ENCODE assay signal across 8 cellular contexts in the genomic region with DNA sequence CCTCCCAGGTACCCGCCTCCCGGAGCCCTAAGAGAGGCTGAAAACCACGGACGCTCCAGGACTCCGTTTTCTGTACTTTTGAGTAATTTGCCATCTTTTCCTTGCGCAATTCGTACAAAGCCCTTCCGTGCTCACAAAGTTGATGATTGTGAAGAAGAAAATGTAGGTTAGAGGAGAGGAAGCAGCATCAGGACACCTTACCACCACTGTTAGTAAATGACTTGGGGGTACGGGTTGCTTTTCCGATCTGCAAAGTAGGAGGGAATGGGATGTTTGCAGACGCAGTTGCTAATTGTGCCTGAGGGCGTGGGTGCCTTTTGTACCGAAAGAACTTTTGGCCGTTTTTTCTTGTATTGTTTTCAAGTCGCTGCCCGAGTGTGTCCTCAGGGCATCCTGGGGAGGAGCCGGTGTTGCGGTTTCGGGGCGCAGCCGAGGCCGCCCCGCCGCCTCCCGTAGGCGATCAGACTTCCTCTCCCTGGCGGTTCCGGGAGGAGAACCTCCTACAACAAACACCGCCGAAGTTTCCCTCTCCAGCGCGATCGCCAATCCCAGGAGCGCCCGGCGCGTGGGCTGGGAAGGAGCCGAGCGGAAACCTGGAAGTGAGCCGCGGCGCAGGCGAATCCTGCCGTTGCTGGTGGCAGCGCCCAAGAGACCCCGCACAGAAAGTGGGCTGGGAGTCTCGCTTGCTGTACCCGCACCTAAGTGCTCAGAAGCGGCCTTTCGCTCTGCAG. TPM values are rescaled to one million over a fixed set of nuclear protein-coding genes. Genes with fewer than 3 reads are reported as not detected.
DNase-seq lines count a peak whose midpoint lies in the region; ATAC-seq and TF ChIP-seq lines count a peak whose summit lies in the region.

No MANE protein-coding gene starts in this region.

- peak; percentile 57 for DNase-seq in 8988T
- peak; percentile 94 for DNase-seq in GM03348 (ENCODE audit: low spot score)
- DNase-seq in SK-N-DZ (ENCODE audit: low spot score) = peak; percentile 40
- peak; percentile 85 for DNase-seq in endodermal cell
- no peak for DNase-seq in memory B cell (ENCODE audit: low spot score in 2 of 2)
- DNase-seq in thyroid gland = peak; percentile 32 to 40
- DNase-seq in effector memory CD4-positive, alpha-beta T cell = no peak

- H3K27me3 ChIP-seq in endodermal cell (ENCODE audit: control insufficient read depth, insufficient read depth, low read length, poor library complexity, severe bottlenecking) = peaks cover 81% of the 10 kb centered on the region
- H3K27me3 ChIP-seq in thyroid gland = no peaks in the 10 kb centered on the region
- H3K27me3 ChIP-seq in effector memory CD4-positive, alpha-beta T cell (replicated peaks; ENCODE audit: control insufficient read depth, insufficient read depth, low read length, poor library complexity, severe bottlenecking) = peaks cover 17% of the 10 kb centered on the region

- H3K4me1 Mint-ChIP-seq in endodermal cell (peaks cover 7% of the 10 kb centered on the region), memory B cell (peaks cover 8% of the 10 kb centered on the region)

- H3K4me3 ChIP-seq in endodermal cell (ENCODE audit: low read length) (peak overlapping the region; percentile 87), thyroid gland (replicated peaks in 1 of 3) (peak overlapping the region; percentile 4 to 52 (median 43))
- no peak overlapping the region for H3K4me3 ChIP-seq in effector memory CD4-positive, alpha-beta T cell (ENCODE audit: insufficient read depth, low read depth, low read length, poor library complexity, severe bottlenecking)

- peak overlapping the region; percentile 17 for H3K9ac ChIP-seq in endodermal cell (ENCODE audit: extremely low read depth, low read length, poor library complexity, severe bottlenecking)

- H3K4me1 ChIP-seq in endodermal cell (ENCODE audit: control insufficient read depth, insufficient read depth, low read length) (peaks cover 9% of the 10 kb centered on the region), thyroid gland (peaks cover 12 to 30% of the 10 kb centered on the region in 2 donors)
- H3K4me1 ChIP-seq in effector memory CD4-positive, alpha-beta T cell (ENCODE audit: control insufficient read depth, insufficient read depth, low read length, poor library complexity, severe bottlenecking) = no peaks in the 10 kb centered on the region

- TF ChIP-seq POLR2A in thyroid gland (IDR thresholded peaks at IDR 0.05) = peak in 1 of 2 donors; percentile 4

- TF ChIP-seq CTCF in endodermal cell (conservative IDR thresholded peaks at IDR 0.05) = no peak
- no peak for TF ChIP-seq CTCF in thyroid gland (IDR thresholded peaks at IDR 0.05)

- no peak overlapping the region for H3K27ac ChIP-seq in endodermal cell (ENCODE audit: low read depth, low read length)
- peak overlapping the region in 2 of 3 donors; percentile 6 to 16 for H3K27ac ChIP-seq in thyroid gland
- H3K27ac ChIP-seq in effector memory CD4-positive, alpha-beta T cell (ENCODE audit: insufficient read depth, low read length, poor library complexity, severe bottlenecking) = no peak overlapping the region

- peaks cover 39% of the 10 kb centered on the region for H3K27me3 Mint-ChIP-seq in endodermal cell (ENCODE audit: insufficient read depth)
- peaks cover 34% of the 10 kb centered on the region for H3K27me3 Mint-ChIP-seq in memory B cell

- H3K36me3 ChIP-seq in endodermal cell (ENCODE audit: control insufficient read depth, insufficient read depth, low read length) (no peaks in the 10 kb centered on the region), thyroid gland (no peaks in the 10 kb centered on the region)
- H3K36me3 ChIP-seq in effector memory CD4-positive, alpha-beta T cell (ENCODE audit: control insufficient read depth, insufficient read depth, low read length) = no peaks in the 10 kb centered on the region

- H3K27ac Mint-ChIP-seq in endodermal cell (no peak overlapping the region), memory B cell (no peak overlapping the region)

- ATAC-seq in memory B cell (ENCODE audit: low read depth) (no peak), GM21528 (IDR thresholded peaks at IDR 0.05; ENCODE audit: low FRiP score, unreplicated experiment) (no peak)

- H3K9me3 Mint-ChIP-seq in endodermal cell (no peaks in the 10 kb centered on the region), memory B cell (peaks cover 4% of the 10 kb centered on the region)

- H3K9me3 ChIP-seq in endodermal cell (ENCODE audit: control insufficient read depth, low read length) = no peaks in the 10 kb centered on the region
- H3K9me3 ChIP-seq in thyroid gland = no peaks in the 10 kb centered on the region
- no peaks in the 10 kb centered on the region for H3K9me3 ChIP-seq in effector memory CD4-positive, alpha-beta T cell (ENCODE audit: control insufficient read depth, low read length)

- H3K36me3 Mint-ChIP-seq in endodermal cell (ENCODE audit: low read depth) = no peaks in the 10 kb centered on the region
- peaks cover 3% of the 10 kb centered on the region for H3K36me3 Mint-ChIP-seq in memory B cell

- intact Hi-C loops in thyroid gland (cut with DNase I) = no loop called here

- H3K4me3 Mint-ChIP-seq in endodermal cell (peak overlapping the region; percentile 73), memory B cell (peak overlapping the region; percentile 76)

- WGBS in endodermal cell (ENCODE audit: insufficient coverage in 1 of 2, insufficient read length in 1 of 2), 2 experiments = 0% methylated on average over 27 to 50 of the region's 50 CpGs
- WGBS in thyroid gland, 2 donors = 1% methylated on average over 33 to 44 of the region's 50 CpGs

RNA-seq across cellular contexts. Expression of gene PRR15, which starts 1.0 kb away (rescaled TPM):
- polyA plus RNA-seq in SK-N-DZ (2014; cell fraction: cytosol; rRNA removed) = 0.07 and 0.20 TPM in 2 replicates
- polyA plus RNA-seq in SK-N-DZ (2014; cell fraction: nucleus; rRNA removed) = 0.54 and 0.56 TPM in 2 replicates
- total RNA-seq in endodermal cell (1 to 10 TPM; 2.7 to 3.7 TPM), thyroid gland (1 to 10 TPM in 3 of 4 donors, under 1 TPM in 1; 0.54 to 2.7 (median 1.7) TPM)
- polyA plus RNA-seq in endodermal cell (2013, experiment 1 of 2) = 1.6 TPM
- polyA plus RNA-seq in endodermal cell (2013, experiment 2 of 2) = 0.54 TPM

Comparison
In these comparisons a context has a peak if more than half of its experiments do, and no peak if none do; other contexts are left out.
1. DNase-seq: peak in 8988T (single experiment), GM03348 (single experiment), SK-N-DZ (single experiment), endodermal cell (single experiment) and thyroid gland (2 of 2); none in memory B cell (0 of 2) and effector memory CD4-positive, alpha-beta T cell (0 of 3).
2. H3K27ac ChIP-seq: peak in thyroid gland (2 of 3); none in endodermal cell (single experiment) and effector memory CD4-positive, alpha-beta T cell (single experiment).